ENCODE assay signal across 19 cellular contexts in the genomic region with DNA sequence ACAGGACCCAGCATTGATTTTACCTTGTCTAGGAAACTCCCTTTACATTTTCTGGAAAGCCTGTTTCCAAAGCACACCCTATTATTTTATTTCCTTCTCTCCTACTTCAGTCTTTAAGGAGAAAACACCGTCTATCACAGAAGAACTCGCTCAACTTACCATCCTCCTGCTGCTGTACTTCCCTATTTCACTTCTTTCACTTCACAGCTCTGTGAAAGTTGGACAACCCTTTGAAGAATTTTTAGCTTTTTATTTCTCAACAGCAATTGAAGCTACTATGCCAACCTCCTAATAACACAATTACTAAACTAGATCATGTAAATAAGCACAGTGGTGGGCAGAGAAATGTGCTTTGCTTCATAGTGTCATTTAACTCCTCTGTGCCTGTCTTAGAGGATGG.
"Had no signal": no experiment of that assay in that cellular context is flagged by ENCODE, and none has a peak within 500 bp of the region (broad histone marks: within the 10 kb centered on the region; RNA-seq: fewer than 3 reads in every experiment).

No MANE protein-coding gene starts in this region.

- H3K36me3 Mint-ChIP-seq: activated naive CD4-positive, alpha-beta T cell treated with anti-CD3 and anti-CD28 coated beads, Interleukin-2, amount 50 U/mL, for 24 hours; naive thymus-derived CD4-positive, alpha-beta T cell; neural progenitor cell had no signal

- H3K4me2 ChIP-seq: neural progenitor cell had no signal

- H2AFZ ChIP-seq: neural progenitor cell had no signal

- H3K36me3 ChIP-seq: ascending aorta, gastrocnemius medialis, heart left ventricle, left ventricle myocardium inferior, neural progenitor cell, prostate gland, right atrium auricular region had no signal

- H3K9me3 Mint-ChIP-seq: activated naive CD4-positive, alpha-beta T cell treated with anti-CD3 and anti-CD28 coated beads, Interleukin-2, amount 50 U/mL, for 24 hours; neural progenitor cell; stimulated activated naive CD8-positive, alpha-beta T cell treated with anti-CD3 and anti-CD28 coated beads, Interleukin-15, Interleukin-2, amounts not matched to agents 100 ng/mL and 50 ng/mL, for 24 hours had no signal

- H3K4me1 ChIP-seq: ascending aorta, gastrocnemius medialis, heart left ventricle, left ventricle myocardium inferior, neural progenitor cell, prostate gland, right atrium auricular region had no signal

- H3K27me3 Mint-ChIP-seq: activated naive CD4-positive, alpha-beta T cell treated with anti-CD3 and anti-CD28 coated beads, Interleukin-2, amount 50 U/mL, for 24 hours had no signal

- ATAC-seq: esophagus mucosa; gastrocnemius medialis; heart left ventricle; naive thymus-derived CD4-positive, alpha-beta T cell had no signal

- DNase-seq: activated CD4-positive, alpha-beta T cell treated with anti-CD3 and anti-CD28 coated beads for 1 hour; activated gamma-delta T cell; gastrocnemius medialis; heart left ventricle; kidney; left ventricle myocardium inferior; mesenchymal stem cell; naive thymus-derived CD4-positive, alpha-beta T cell; stimulated activated CD4-positive, alpha-beta T cell treated with anti-CD3 and anti-CD28 coated beads, Interleukin-2, amount 100 ng/mL, for 24 hours; trophoblast cell had no signal

- H3K27ac Mint-ChIP-seq: activated naive CD4-positive, alpha-beta T cell treated with anti-CD3 and anti-CD28 coated beads, Interleukin-2, amount 50 U/mL, for 24 hours; naive thymus-derived CD4-positive, alpha-beta T cell; neural progenitor cell; stimulated activated naive CD8-positive, alpha-beta T cell treated with anti-CD3 and anti-CD28 coated beads, Interleukin-15, Interleukin-2, amounts not matched to agents 100 ng/mL and 50 ng/mL, for 24 hours had no signal

- H3K9ac ChIP-seq: neural progenitor cell had no signal

- H3K9me3 ChIP-seq: ascending aorta, gastrocnemius medialis, heart left ventricle, left ventricle myocardium inferior, prostate gland, right atrium auricular region had no signal

- H3K27ac ChIP-seq: ascending aorta, coronary artery, gastrocnemius medialis, heart left ventricle, left ventricle myocardium inferior, neural progenitor cell, prostate gland, right atrium auricular region, VCaP had no signal

- H3K27me3 ChIP-seq: ascending aorta, gastrocnemius medialis, heart left ventricle, neural progenitor cell, right atrium auricular region had no signal

- H3K4me3 Mint-ChIP-seq: activated naive CD4-positive, alpha-beta T cell treated with anti-CD3 and anti-CD28 coated beads, Interleukin-2, amount 50 U/mL, for 24 hours; naive thymus-derived CD4-positive, alpha-beta T cell; neural progenitor cell; stimulated activated naive CD8-positive, alpha-beta T cell treated with anti-CD3 and anti-CD28 coated beads, Interleukin-15, Interleukin-2, amounts not matched to agents 100 ng/mL and 50 ng/mL, for 24 hours had no signal

- H3K4me1 Mint-ChIP-seq: activated naive CD4-positive, alpha-beta T cell treated with anti-CD3 and anti-CD28 coated beads, Interleukin-2, amount 50 U/mL, for 24 hours; neural progenitor cell had no signal

- H3K4me3 ChIP-seq: ascending aorta, coronary artery, gastrocnemius medialis, heart left ventricle, left ventricle myocardium inferior, neural progenitor cell, prostate gland, right atrium auricular region had no signal
